In the genomic region with DNA sequence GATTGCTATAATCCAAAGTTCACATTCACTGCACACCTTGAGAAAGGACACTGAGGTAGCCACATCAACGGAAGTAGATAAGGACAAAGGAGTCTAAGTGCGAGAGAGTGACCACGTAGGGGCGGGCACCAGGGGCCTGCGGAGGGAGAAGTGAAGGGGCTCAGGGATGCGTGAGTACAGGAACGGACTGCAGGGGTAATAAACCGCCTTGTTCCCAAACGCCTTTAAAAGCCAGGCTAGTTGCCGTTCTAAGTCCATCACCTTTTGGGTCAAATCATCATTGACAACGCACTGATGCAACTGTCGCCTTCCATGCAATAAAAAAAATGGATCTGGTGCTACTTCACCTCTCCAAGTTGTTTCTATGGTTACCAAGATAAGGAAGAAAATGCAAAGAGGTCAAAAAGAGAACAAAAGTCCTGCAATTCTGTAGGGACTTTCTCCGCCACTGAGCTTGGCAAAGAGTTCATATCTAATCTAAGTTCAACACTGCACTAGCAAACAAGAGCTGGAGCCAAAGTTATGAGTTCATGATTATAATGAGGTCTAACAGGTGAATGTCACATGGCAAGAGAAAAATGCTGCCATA, we compare ENCODE assay signal across 1 cellular context.
TF ChIP-seq lines count a peak whose summit lies in the region.

No MANE protein-coding gene starts in this region.

TF ChIP-seq in K562, 482 proteins besides CTCF, POLR2A, EP300 and RAD21 (continued from another document and continues in another):
- TF ChIP-seq, protein P1, sequence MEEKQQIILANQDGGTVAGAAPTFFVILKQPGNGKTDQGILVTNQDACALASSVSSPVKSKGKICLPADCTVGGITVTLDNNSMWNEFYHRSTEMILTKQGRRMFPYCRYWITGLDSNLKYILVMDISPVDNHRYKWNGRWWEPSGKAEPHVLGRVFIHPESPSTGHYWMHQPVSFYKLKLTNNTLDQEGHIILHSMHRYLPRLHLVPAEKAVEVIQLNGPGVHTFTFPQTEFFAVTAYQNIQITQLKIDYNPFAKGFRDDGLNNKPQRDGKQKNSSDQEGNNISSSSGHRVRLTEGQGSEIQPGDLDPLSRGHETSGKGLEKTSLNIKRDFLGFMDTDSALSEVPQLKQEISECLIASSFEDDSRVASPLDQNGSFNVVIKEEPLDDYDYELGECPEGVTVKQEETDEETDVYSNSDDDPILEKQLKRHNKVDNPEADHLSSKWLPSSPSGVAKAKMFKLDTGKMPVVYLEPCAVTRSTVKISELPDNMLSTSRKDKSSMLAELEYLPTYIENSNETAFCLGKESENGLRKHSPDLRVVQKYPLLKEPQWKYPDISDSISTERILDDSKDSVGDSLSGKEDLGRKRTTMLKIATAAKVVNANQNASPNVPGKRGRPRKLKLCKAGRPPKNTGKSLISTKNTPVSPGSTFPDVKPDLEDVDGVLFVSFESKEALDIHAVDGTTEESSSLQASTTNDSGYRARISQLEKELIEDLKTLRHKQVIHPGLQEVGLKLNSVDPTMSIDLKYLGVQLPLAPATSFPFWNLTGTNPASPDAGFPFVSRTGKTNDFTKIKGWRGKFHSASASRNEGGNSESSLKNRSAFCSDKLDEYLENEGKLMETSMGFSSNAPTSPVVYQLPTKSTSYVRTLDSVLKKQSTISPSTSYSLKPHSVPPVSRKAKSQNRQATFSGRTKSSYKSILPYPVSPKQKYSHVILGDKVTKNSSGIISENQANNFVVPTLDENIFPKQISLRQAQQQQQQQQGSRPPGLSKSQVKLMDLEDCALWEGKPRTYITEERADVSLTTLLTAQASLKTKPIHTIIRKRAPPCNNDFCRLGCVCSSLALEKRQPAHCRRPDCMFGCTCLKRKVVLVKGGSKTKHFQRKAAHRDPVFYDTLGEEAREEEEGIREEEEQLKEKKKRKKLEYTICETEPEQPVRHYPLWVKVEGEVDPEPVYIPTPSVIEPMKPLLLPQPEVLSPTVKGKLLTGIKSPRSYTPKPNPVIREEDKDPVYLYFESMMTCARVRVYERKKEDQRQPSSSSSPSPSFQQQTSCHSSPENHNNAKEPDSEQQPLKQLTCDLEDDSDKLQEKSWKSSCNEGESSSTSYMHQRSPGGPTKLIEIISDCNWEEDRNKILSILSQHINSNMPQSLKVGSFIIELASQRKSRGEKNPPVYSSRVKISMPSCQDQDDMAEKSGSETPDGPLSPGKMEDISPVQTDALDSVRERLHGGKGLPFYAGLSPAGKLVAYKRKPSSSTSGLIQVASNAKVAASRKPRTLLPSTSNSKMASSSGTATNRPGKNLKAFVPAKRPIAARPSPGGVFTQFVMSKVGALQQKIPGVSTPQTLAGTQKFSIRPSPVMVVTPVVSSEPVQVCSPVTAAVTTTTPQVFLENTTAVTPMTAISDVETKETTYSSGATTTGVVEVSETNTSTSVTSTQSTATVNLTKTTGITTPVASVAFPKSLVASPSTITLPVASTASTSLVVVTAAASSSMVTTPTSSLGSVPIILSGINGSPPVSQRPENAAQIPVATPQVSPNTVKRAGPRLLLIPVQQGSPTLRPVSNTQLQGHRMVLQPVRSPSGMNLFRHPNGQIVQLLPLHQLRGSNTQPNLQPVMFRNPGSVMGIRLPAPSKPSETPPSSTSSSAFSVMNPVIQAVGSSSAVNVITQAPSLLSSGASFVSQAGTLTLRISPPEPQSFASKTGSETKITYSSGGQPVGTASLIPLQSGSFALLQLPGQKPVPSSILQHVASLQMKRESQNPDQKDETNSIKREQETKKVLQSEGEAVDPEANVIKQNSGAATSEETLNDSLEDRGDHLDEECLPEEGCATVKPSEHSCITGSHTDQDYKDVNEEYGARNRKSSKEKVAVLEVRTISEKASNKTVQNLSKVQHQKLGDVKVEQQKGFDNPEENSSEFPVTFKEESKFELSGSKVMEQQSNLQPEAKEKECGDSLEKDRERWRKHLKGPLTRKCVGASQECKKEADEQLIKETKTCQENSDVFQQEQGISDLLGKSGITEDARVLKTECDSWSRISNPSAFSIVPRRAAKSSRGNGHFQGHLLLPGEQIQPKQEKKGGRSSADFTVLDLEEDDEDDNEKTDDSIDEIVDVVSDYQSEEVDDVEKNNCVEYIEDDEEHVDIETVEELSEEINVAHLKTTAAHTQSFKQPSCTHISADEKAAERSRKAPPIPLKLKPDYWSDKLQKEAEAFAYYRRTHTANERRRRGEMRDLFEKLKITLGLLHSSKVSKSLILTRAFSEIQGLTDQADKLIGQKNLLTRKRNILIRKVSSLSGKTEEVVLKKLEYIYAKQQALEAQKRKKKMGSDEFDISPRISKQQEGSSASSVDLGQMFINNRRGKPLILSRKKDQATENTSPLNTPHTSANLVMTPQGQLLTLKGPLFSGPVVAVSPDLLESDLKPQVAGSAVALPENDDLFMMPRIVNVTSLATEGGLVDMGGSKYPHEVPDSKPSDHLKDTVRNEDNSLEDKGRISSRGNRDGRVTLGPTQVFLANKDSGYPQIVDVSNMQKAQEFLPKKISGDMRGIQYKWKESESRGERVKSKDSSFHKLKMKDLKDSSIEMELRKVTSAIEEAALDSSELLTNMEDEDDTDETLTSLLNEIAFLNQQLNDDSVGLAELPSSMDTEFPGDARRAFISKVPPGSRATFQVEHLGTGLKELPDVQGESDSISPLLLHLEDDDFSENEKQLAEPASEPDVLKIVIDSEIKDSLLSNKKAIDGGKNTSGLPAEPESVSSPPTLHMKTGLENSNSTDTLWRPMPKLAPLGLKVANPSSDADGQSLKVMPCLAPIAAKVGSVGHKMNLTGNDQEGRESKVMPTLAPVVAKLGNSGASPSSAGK (IDR thresholded peaks at IDR 0.05): no peak
- TF ChIP-seq ZNF444 (CRISPR knock-in tag; IDR thresholded peaks at IDR 0.05) (no peak), ZNF134 (CRISPR knock-in tag; conservative IDR thresholded peaks at IDR 0.05) (no peak), RBM34 (IDR thresholded peaks at IDR 0.05; ENCODE audit: borderline replicate concordance, insufficient read depth, low read length) (no peak), PYGO2 (tag; IDR thresholded peaks at IDR 0.05) (no peak), SAFB (IDR thresholded peaks at IDR 0.05; ENCODE audit: borderline replicate concordance, low read depth, low read length) (no peak), LARP7 (IDR thresholded peaks at IDR 0.05) (no peak), SMAD3 (CRISPR knock-in tag; conservative IDR thresholded peaks at IDR 0.05) (no peak), ZNF24 (IDR thresholded peaks at IDR 0.05) (no peak), ZNF668 (CRISPR knock-in tag; IDR thresholded peaks at IDR 0.05) (no peak), ZNF57 (CRISPR knock-in tag; IDR thresholded peaks at IDR 0.05) (no peak), KLF6 (CRISPR knock-in tag; IDR thresholded peaks at IDR 0.05; ENCODE audit: borderline replicate concordance) (no peak), HMGN3 (IDR thresholded peaks at IDR 0.05; ENCODE audit: borderline replicate concordance, extremely low read depth, insufficient read length, low read depth, low read length) (no peak), TEAD2 (tag; IDR thresholded peaks at IDR 0.05) (no peak), SMARCA4 (IDR thresholded peaks at IDR 0.05) (peak; percentile 41; the same call in 1 of the 2 replicates), STAT5A (IDR thresholded peaks at IDR 0.05; ENCODE audit: borderline replicate concordance, low read length) (no peak), NR1H2 (CRISPR knock-in tag; IDR thresholded peaks at IDR 0.05) (no peak), ZNF445 (CRISPR knock-in tag; IDR thresholded peaks at IDR 0.05; ENCODE audit: low read depth) (no peak)
- TF ChIP-seq, protein P2, sequence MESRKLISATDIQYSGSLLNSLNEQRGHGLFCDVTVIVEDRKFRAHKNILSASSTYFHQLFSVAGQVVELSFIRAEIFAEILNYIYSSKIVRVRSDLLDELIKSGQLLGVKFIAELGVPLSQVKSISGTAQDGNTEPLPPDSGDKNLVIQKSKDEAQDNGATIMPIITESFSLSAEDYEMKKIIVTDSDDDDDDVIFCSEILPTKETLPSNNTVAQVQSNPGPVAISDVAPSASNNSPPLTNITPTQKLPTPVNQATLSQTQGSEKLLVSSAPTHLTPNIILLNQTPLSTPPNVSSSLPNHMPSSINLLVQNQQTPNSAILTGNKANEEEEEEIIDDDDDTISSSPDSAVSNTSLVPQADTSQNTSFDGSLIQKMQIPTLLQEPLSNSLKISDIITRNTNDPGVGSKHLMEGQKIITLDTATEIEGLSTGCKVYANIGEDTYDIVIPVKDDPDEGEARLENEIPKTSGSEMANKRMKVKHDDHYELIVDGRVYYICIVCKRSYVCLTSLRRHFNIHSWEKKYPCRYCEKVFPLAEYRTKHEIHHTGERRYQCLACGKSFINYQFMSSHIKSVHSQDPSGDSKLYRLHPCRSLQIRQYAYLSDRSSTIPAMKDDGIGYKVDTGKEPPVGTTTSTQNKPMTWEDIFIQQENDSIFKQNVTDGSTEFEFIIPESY (CRISPR knock-in tag; IDR thresholded peaks at IDR 0.05): no peak
- TF ChIP-seq, protein P3, sequence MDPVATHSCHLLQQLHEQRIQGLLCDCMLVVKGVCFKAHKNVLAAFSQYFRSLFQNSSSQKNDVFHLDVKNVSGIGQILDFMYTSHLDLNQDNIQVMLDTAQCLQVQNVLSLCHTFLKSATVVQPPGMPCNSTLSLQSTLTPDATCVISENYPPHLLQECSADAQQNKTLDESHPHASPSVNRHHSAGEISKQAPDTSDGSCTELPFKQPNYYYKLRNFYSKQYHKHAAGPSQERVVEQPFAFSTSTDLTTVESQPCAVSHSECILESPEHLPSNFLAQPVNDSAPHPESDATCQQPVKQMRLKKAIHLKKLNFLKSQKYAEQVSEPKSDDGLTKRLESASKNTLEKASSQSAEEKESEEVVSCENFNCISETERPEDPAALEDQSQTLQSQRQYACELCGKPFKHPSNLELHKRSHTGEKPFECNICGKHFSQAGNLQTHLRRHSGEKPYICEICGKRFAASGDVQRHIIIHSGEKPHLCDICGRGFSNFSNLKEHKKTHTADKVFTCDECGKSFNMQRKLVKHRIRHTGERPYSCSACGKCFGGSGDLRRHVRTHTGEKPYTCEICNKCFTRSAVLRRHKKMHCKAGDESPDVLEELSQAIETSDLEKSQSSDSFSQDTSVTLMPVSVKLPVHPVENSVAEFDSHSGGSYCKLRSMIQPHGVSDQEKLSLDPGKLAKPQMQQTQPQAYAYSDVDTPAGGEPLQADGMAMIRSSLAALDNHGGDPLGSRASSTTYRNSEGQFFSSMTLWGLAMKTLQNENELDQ (CRISPR knock-in tag; IDR thresholded peaks at IDR 0.05; ENCODE audit: borderline replicate concordance): no peak
- TF ChIP-seq, protein P4, sequence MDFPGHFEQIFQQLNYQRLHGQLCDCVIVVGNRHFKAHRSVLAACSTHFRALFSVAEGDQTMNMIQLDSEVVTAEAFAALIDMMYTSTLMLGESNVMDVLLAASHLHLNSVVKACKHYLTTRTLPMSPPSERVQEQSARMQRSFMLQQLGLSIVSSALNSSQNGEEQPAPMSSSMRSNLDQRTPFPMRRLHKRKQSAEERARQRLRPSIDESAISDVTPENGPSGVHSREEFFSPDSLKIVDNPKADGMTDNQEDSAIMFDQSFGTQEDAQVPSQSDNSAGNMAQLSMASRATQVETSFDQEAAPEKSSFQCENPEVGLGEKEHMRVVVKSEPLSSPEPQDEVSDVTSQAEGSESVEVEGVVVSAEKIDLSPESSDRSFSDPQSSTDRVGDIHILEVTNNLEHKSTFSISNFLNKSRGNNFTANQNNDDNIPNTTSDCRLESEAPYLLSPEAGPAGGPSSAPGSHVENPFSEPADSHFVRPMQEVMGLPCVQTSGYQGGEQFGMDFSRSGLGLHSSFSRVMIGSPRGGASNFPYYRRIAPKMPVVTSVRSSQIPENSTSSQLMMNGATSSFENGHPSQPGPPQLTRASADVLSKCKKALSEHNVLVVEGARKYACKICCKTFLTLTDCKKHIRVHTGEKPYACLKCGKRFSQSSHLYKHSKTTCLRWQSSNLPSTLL (IDR thresholded peaks at IDR 0.05): no peak
- TF ChIP-seq, protein P5, sequence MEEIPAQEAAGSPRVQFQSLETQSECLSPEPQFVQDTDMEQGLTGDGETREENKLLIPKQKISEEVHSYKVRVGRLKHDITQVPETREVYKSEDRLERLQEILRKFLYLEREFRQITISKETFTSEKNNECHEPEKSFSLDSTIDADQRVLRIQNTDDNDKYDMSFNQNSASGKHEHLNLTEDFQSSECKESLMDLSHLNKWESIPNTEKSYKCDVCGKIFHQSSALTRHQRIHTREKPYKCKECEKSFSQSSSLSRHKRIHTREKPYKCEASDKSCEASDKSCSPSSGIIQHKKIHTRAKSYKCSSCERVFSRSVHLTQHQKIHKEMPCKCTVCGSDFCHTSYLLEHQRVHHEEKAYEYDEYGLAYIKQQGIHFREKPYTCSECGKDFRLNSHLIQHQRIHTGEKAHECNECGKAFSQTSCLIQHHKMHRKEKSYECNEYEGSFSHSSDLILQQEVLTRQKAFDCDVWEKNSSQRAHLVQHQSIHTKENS (CRISPR knock-in tag; IDR thresholded peaks at IDR 0.05): no peak
- TF ChIP-seq, protein P6, sequence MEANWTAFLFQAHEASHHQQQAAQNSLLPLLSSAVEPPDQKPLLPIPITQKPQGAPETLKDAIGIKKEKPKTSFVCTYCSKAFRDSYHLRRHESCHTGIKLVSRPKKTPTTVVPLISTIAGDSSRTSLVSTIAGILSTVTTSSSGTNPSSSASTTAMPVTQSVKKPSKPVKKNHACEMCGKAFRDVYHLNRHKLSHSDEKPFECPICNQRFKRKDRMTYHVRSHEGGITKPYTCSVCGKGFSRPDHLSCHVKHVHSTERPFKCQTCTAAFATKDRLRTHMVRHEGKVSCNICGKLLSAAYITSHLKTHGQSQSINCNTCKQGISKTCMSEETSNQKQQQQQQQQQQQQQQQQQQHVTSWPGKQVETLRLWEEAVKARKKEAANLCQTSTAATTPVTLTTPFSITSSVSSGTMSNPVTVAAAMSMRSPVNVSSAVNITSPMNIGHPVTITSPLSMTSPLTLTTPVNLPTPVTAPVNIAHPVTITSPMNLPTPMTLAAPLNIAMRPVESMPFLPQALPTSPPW (CRISPR knock-in tag; IDR thresholded peaks at IDR 0.05): no peak
- TF ChIP-seq, protein P7, sequence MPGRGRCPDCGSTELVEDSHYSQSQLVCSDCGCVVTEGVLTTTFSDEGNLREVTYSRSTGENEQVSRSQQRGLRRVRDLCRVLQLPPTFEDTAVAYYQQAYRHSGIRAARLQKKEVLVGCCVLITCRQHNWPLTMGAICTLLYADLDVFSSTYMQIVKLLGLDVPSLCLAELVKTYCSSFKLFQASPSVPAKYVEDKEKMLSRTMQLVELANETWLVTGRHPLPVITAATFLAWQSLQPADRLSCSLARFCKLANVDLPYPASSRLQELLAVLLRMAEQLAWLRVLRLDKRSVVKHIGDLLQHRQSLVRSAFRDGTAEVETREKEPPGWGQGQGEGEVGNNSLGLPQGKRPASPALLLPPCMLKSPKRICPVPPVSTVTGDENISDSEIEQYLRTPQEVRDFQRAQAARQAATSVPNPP (IDR thresholded peaks at IDR 0.05; ENCODE audit: borderline replicate concordance, insufficient read depth, insufficient read length): no peak
- TF ChIP-seq, protein P8, sequence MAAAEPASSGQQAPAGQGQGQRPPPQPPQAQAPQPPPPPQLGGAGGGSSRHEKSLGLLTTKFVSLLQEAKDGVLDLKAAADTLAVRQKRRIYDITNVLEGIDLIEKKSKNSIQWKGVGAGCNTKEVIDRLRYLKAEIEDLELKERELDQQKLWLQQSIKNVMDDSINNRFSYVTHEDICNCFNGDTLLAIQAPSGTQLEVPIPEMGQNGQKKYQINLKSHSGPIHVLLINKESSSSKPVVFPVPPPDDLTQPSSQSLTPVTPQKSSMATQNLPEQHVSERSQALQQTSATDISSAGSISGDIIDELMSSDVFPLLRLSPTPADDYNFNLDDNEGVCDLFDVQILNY (CRISPR knock-in tag; IDR thresholded peaks at IDR 0.05): no peak
